Comparison of ENCODE assay signal across 32 cellular contexts in genomic region chr9:102435427-102435826, GRCh38.
"Had no signal": no experiment of that assay in that cellular context is flagged by ENCODE, and none has a peak within 500 bp of the region (broad histone marks: within the 10 kb centered on the region; RNA-seq: fewer than 3 reads in every experiment).

No MANE protein-coding gene starts in this region.

- H3K4me1 ChIP-seq: adrenal gland, ascending aorta, body of pancreas, breast epithelium had no signal

- ATAC-seq: activated naive CD4-positive, alpha-beta T cell treated with anti-CD3 and anti-CD28 coated beads, Interleukin-2, amount 50 U/mL, for 72 hours; activated naive CD8-positive, alpha-beta T cell treated with anti-CD3 and anti-CD28 coated beads, Interleukin-2, amount 50 U/mL, for 24 hours; activated T-cell treated with anti-CD3 and anti-CD28 coated beads, Interleukin-2, amount 50 U/mL, for 4 hours; activated T-cell treated with anti-CD3 and anti-CD28 coated beads, Interleukin-2, amount 50 U/mL, for 72 hours; activated T-helper 17 cell treated with anti-CD3 and anti-CD28 coated beads, Interleukin-2, amount 50 U/mL, for 72 hours; body of pancreas had no signal

- FAIRE-seq: astrocyte, bronchial epithelial cell had no signal

- H3K36me3 ChIP-seq: adrenal gland, ascending aorta, brain microvascular endothelial cell, breast epithelium, cardiac muscle cell had no signal

- H3K27me3 ChIP-seq: adrenal gland, ascending aorta, body of pancreas, brain microvascular endothelial cell, breast epithelium, cardiac muscle cell had no signal

- H3K4me3 ChIP-seq: adrenal gland, ascending aorta, body of pancreas, breast epithelium, cardiac muscle cell had no signal

- DNase-seq: activated effector memory CD4-positive, alpha-beta T cell treated with anti-CD3 and anti-CD28 coated beads, Interleukin-2, amount 50 U/mL, for 16 hours; activated effector memory CD4-positive, alpha-beta T cell treated with Interleukin-2 at 50 U/mL for 16 hours; activated gamma-delta T cell; activated gamma-delta T cell treated with Interleukin-2 at 50 U/mL for 16 hours; activated naive CD4-positive, alpha-beta T cell; activated naive CD4-positive, alpha-beta T cell treated with anti-CD3 and anti-CD28 coated beads for 36 hours; activated naive CD4-positive, alpha-beta T cell treated with anti-CD3 and anti-CD28 coated beads, Interleukin-2, amount 10 ng/mL, durations not matched to agents 7 days and 5 days; activated naive CD4-positive, alpha-beta T cell treated with anti-CD3 and anti-CD28 coated beads, Interleukin-2, amount 50 U/mL, for 16 hours; activated naive CD4-positive, alpha-beta T cell treated with Interleukin-2 at 50 U/mL for 16 hours; activated naive CD8-positive, alpha-beta T cell treated with anti-CD3 and anti-CD28 coated beads for 36 hours; activated naive CD8-positive, alpha-beta T cell treated with anti-CD3 and anti-CD28 coated beads, Interleukin-2, amount 10 ng/mL, durations not matched to agents 7 days and 5 days; activated naive CD8-positive, alpha-beta T cell treated with anti-CD3 and anti-CD28 coated beads, Interleukin-2, amount 50 U/mL, for 24 hours; activated T-cell treated with anti-CD3 and anti-CD28 coated beads, Interleukin-2, amount 50 U/mL, for 4 hours; activated T-cell treated with anti-CD3 and anti-CD28 coated beads, Interleukin-2, amount 50 U/mL, for 48 hours; activated T-cell treated with anti-CD3 and anti-CD28 coated beads, Interleukin-2, amount 50 U/mL, for 72 hours; adrenal gland; amniotic stem cell; amygdala; anterior cingulate cortex; aorta; body of pancreas; brain microvascular endothelial cell; caudate nucleus; central memory CD4-positive, alpha-beta T cell; cerebellar nuclear complex had no signal

- H3K27ac ChIP-seq: adrenal gland, ascending aorta, body of pancreas, brain microvascular endothelial cell, breast epithelium, cardiac muscle cell had no signal

- H3K9me3 ChIP-seq: ascending aorta, body of pancreas, breast epithelium had no signal
